Comparison of ENCODE assay signal across 1 cellular context in genomic region chr17:7177210-7177953, GRCh38.
A peak's percentile ranks its signal among the peaks of the same experiment; 100 is the strongest.
TF ChIP-seq lines count a peak whose summit lies in the region.

No MANE protein-coding gene starts in this region.

TF ChIP-seq in HepG2, 621 proteins besides CTCF, POLR2A, EP300 and RAD21 (continued from another document and continues in another):
- TF ChIP-seq ELK4 (CRISPR knock-in tag; IDR thresholded peaks at IDR 0.05; ENCODE audit: borderline replicate concordance) (no peak), CEBPB (IDR thresholded peaks at IDR 0.05; ENCODE audit: borderline replicate concordance, low read depth, low read length) (no peak), TP53 (CRISPR knock-in tag; conservative IDR thresholded peaks at IDR 0.05) (no peak), MXD1 (CRISPR knock-in tag; IDR thresholded peaks at IDR 0.05) (no peak; the same call in 1 of the 2 replicates), REST (IDR thresholded peaks at IDR 0.05; ENCODE audit: borderline replicate concordance in 1 of 2, low read depth in 1 of 2, low read length in 2 of 2) (no peak), ZFP82 (CRISPR knock-in tag; IDR thresholded peaks at IDR 0.05; ENCODE audit: borderline replicate concordance) (peak; percentile 88; the same call in 1 of the 2 replicates), HOXD1 (CRISPR knock-in tag; IDR thresholded peaks at IDR 0.05) (no peak), SMAD9 (CRISPR knock-in tag; IDR thresholded peaks at IDR 0.05) (no peak), ZMAT5 (CRISPR knock-in tag; IDR thresholded peaks at IDR 0.05; ENCODE audit: borderline replicate concordance, low read depth) (no peak), SMAD3 (CRISPR knock-in tag; IDR thresholded peaks at IDR 0.05) (no peak), ZNF276 (CRISPR knock-in tag; IDR thresholded peaks at IDR 0.05; ENCODE audit: low read depth) (no peak), TEF (CRISPR knock-in tag; IDR thresholded peaks at IDR 0.05) (no peak), ZNF556 (CRISPR knock-in tag; IDR thresholded peaks at IDR 0.05; ENCODE audit: borderline replicate concordance) (no peak), PAX8 (CRISPR knock-in tag; IDR thresholded peaks at IDR 0.05; ENCODE audit: borderline replicate concordance) (no peak), EZH2 (conservative IDR thresholded peaks at IDR 0.05; ENCODE audit: low read depth, low read length) (no peak), ZNF10 (CRISPR knock-in tag; IDR thresholded peaks at IDR 0.05; ENCODE audit: borderline replicate concordance, low read depth) (no peak), SIX4 (CRISPR knock-in tag; IDR thresholded peaks at IDR 0.05) (no peak), DMTF1 (CRISPR knock-in tag; IDR thresholded peaks at IDR 0.05) (no peak), ZFP90 (CRISPR knock-in tag; IDR thresholded peaks at IDR 0.05; ENCODE audit: borderline replicate concordance) (no peak; the same call in 1 of the 2 replicates), ZBTB34 (CRISPR knock-in tag; IDR thresholded peaks at IDR 0.05) (no peak), ELF4 (CRISPR knock-in tag; IDR thresholded peaks at IDR 0.05; ENCODE audit: borderline replicate concordance) (no peak), ZNF451 (CRISPR knock-in tag; IDR thresholded peaks at IDR 0.05) (no peak), ZNF816 (CRISPR knock-in tag; IDR thresholded peaks at IDR 0.05; ENCODE audit: borderline replicate concordance) (peak; percentile 92; the same call in 1 of the 2 replicates), ZFP62 (CRISPR knock-in tag; IDR thresholded peaks at IDR 0.05) (no peak), PRDM10 (CRISPR knock-in tag; IDR thresholded peaks at IDR 0.05; ENCODE audit: low read depth) (peak; percentile 13; the same call in 1 of the 2 replicates), NBN (conservative IDR thresholded peaks at IDR 0.05) (no peak), ZKSCAN1 (IDR thresholded peaks at IDR 0.05; ENCODE audit: low read length) (no peak), ZNF761 (CRISPR knock-in tag; conservative IDR thresholded peaks at IDR 0.05) (no peak), YY1 (IDR thresholded peaks at IDR 0.05; ENCODE audit: insufficient read depth, insufficient replicate concordance, low read depth, low read length) (no peak), TMF1 (CRISPR knock-in tag; IDR thresholded peaks at IDR 0.05; ENCODE audit: low read depth) (no peak), TAF15 (IDR thresholded peaks at IDR 0.05; ENCODE audit: low read depth, low read length, poor library complexity, severe bottlenecking) (no peak), NFIB (CRISPR knock-in tag; IDR thresholded peaks at IDR 0.05; ENCODE audit: borderline replicate concordance) (no peak), ZKSCAN5 (CRISPR knock-in tag; IDR thresholded peaks at IDR 0.05) (no peak), SALL1 (CRISPR knock-in tag; IDR thresholded peaks at IDR 0.05) (no peak; the same call in 1 of the 2 replicates), ZNF557 (CRISPR knock-in tag; IDR thresholded peaks at IDR 0.05) (no peak), TBL1XR1 (IDR thresholded peaks at IDR 0.05; ENCODE audit: borderline replicate concordance, low read length, partially characterized antibody) (no peak), KDM6A (CRISPR knock-in tag; IDR thresholded peaks at IDR 0.05; ENCODE audit: low read depth) (no peak), ZNF687 (CRISPR knock-in tag; IDR thresholded peaks at IDR 0.05) (peak; percentile 75)
